7 cellular contexts compared by ENCODE assay signal in the genomic region with DNA sequence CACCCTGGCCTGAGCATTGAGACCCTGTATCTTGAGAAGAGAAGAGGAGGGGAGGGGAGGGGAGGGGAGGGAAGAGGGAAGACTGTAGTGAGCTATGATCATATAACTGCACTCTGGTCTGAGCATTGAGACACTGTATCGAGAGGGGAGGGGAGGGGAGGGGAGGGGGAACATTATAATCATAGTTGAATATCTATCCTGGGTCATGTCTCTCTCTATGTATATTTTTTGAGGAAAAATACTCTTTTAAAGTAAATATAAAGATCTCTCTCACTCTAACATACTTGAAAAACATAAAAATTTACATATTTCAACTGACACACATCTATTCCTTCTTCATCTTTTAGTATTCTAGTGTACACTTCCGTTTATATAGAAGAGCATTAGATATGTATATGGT.
"Had no signal": no experiment of that assay in that cellular context is flagged by ENCODE, and none has a peak within 500 bp of the region (broad histone marks: within the 10 kb centered on the region; RNA-seq: fewer than 3 reads in every experiment).

No MANE protein-coding gene starts in this region.

- DNase-seq: IMR-90, KBM-7, KG1 had no signal

- H3K27ac ChIP-seq: HL-60, KMS-11 had no signal

- H3K4me1 Mint-ChIP-seq: IgD-negative memory B cell had no signal

- H3K4me2 ChIP-seq: KMS-11 had no signal

- H3K9ac ChIP-seq: KMS-11 had no signal

- H3K27ac Mint-ChIP-seq: IgD-negative memory B cell had no signal

- FAIRE-seq: HTR-8/SVneo had no signal

- H3K27me3 Mint-ChIP-seq: IgD-negative memory B cell had no signal

- H3K4me3 Mint-ChIP-seq: IgD-negative memory B cell had no signal
